ENCODE assay signal across 25 cellular contexts in the genomic region with DNA sequence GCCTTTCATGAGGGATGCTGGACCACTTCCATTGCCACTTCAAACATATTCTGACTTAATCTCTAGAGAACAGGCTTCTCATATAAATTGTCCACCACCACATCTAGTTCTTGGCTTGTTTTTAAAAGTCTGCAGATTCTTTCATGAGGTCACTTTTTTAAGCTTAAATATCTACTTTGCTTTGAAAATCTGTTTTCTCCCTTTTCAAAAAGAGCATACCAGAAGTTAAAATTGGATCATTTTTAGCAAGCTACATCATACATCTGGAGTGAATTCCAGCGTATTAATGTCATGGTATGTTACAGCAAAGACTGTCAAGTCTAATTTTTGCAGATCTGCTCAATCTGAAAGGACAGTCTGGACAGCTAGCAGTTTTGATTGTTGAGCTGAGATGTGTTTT.
"Had no signal": no experiment of that assay in that cellular context is flagged by ENCODE, and none has a peak within 500 bp of the region (broad histone marks: within the 10 kb centered on the region; RNA-seq: fewer than 3 reads in every experiment).

No MANE protein-coding gene starts in this region.

- H3K4me3 ChIP-seq: body of pancreas, gastroesophageal sphincter, heart left ventricle, left ventricle myocardium inferior, right atrium auricular region, tibial artery had no signal

- H3K9me3 ChIP-seq: left ventricle myocardium inferior, right atrium auricular region, tibial artery had no signal

- H3K9me3 Mint-ChIP-seq: activated naive CD4-positive, alpha-beta T cell treated with anti-CD3 and anti-CD28 coated beads, Interleukin-2, amount 50 U/mL, for 72 hours; activated T-helper 1 cell treated with anti-CD3 and anti-CD28 coated beads, Interleukin-12 subunit alpha, Interleukin-12 subunit beta, Interleukin-2, Interleukin-4 antibody, amounts not matched to agents 30 ng/mL and 10 ng/mL and 1 ng/mL, durations not matched to agents 14 hours and 24 hours and 36 hours had no signal

- ATAC-seq: activated naive CD4-positive, alpha-beta T cell treated with anti-CD3 and anti-CD28 coated beads, Interleukin-2, amount 50 U/mL, for 72 hours; body of pancreas; gastroesophageal sphincter; heart left ventricle; stimulated activated naive CD8-positive, alpha-beta T cell treated with anti-CD3 and anti-CD28 coated beads, Interleukin-15, Interleukin-2, amounts not matched to agents 100 U/mL and 50 U/mL, for 24 hours had no signal

- H3K27me3 ChIP-seq: body of pancreas, gastroesophageal sphincter, heart left ventricle, right atrium auricular region, tibial artery had no signal

- H3K27me3 Mint-ChIP-seq: progenitor cell of endocrine pancreas had no signal

- H3K27ac ChIP-seq: body of pancreas, gastroesophageal sphincter, heart left ventricle, left ventricle myocardium inferior, right atrium auricular region, tibial artery, VCaP had no signal

- DNase-seq: activated CD4-positive, alpha-beta T cell treated with anti-CD3 and anti-CD28 coated beads for 1 hour; activated CD4-positive, alpha-beta T cell treated with anti-CD3 and anti-CD28 coated beads, Interleukin-2, amount 50 U/mL, for 48 hours; activated gamma-delta T cell treated with Interleukin-2 at 50 U/mL for 16 hours; activated T-cell treated with anti-CD3 and anti-CD28 coated beads for 4 hours; amniotic stem cell; body of pancreas; caudate nucleus; heart left ventricle; left ventricle myocardium inferior; mammary epithelial cell; nephron progenitor cell; nucleus accumbens; stimulated activated CD4-positive, alpha-beta T cell treated with anti-CD3 and anti-CD28 coated beads, Interleukin-2, amount 100 ng/mL, for 24 hours; stimulated activated naive CD8-positive, alpha-beta T cell treated with anti-CD3 and anti-CD28 coated beads, Interleukin-15, Interleukin-2, amounts not matched to agents 100 U/mL and 50 U/mL, for 24 hours; substantia nigra; T-helper 2 cell; tibial artery had no signal

- H3K4me3 Mint-ChIP-seq: activated T-helper 1 cell treated with anti-CD3 and anti-CD28 coated beads, Interleukin-12 subunit alpha, Interleukin-12 subunit beta, Interleukin-2, Interleukin-4 antibody, amounts not matched to agents 30 ng/mL and 10 ng/mL and 1 ng/mL, durations not matched to agents 14 hours and 24 hours and 36 hours; nephron progenitor cell had no signal

- FAIRE-seq: colon, urothelium cell line had no signal

- H3K27ac Mint-ChIP-seq: activated naive CD4-positive, alpha-beta T cell treated with anti-CD3 and anti-CD28 coated beads, Interleukin-2, amount 50 U/mL, for 72 hours; activated T-helper 1 cell treated with anti-CD3 and anti-CD28 coated beads, Interleukin-12 subunit alpha, Interleukin-12 subunit beta, Interleukin-2, Interleukin-4 antibody, amounts not matched to agents 30 ng/mL and 10 ng/mL and 1 ng/mL, durations not matched to agents 14 hours and 24 hours and 36 hours; nephron progenitor cell; progenitor cell of endocrine pancreas had no signal

- H3K4me1 Mint-ChIP-seq: nephron progenitor cell had no signal

- H3K4me1 ChIP-seq: body of pancreas, gastroesophageal sphincter, right atrium auricular region had no signal
